Comparison of ENCODE assay signal across 27 cellular contexts in the genomic region with DNA sequence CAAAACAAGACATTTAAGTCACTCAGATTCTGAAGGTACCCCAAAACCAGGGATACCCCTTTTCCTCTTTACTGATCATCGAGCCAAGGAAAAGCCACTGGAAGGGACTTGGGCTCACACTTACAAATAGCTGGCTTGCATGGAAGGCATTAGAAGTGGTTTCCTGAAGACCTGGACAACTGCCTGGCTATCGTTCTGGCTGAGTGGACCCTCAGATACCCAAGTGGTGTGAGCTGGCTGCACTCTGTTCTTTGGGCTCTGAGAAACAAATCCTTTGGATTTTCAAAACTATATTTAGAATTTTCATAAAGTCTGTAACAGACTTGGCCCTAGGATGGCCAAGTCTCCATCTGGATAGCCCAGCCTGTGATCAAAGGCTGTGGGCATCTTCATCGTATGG.
"Had no signal": no experiment of that assay in that cellular context is flagged by ENCODE, and none has a peak within 500 bp of the region (broad histone marks: within the 10 kb centered on the region; RNA-seq: fewer than 3 reads in every experiment).

No MANE protein-coding gene starts in this region.

- H3K27ac ChIP-seq: coronary artery, esophagus squamous epithelium, left ventricle myocardium inferior, lower lobe of right lung, psoas muscle, sigmoid colon, testis, tibial nerve, upper lobe of right lung, uterus had no signal

- H3K36me3 Mint-ChIP-seq: immature natural killer cell; natural killer cell; stimulated activated memory B cell treated with anti-CD40 and anti-IgM and Interleukin-4, amounts not matched to agents 10 μg/mL and 1 μg/mL and 100 μg/mL, for 72 hours had no signal

- H3K9me3 ChIP-seq: esophagus squamous epithelium, left ventricle myocardium inferior, lower lobe of right lung, psoas muscle, sigmoid colon, testis, tibial nerve, upper lobe of right lung, uterus had no signal

- DNase-seq: dermis blood vessel endothelial cell; effector memory CD4-positive, alpha-beta T cell; erythroblast; esophagus squamous epithelium; foreskin melanocyte; hypothalamus; immature natural killer cell; islet precursor cell; kidney glomerular epithelial cell; left colon; left ventricle myocardium inferior; lower lobe of right lung; natural killer cell; nucleus accumbens; posterior cingulate gyrus; psoas muscle; right cardiac atrium; sigmoid colon; stimulated activated CD4-positive, alpha-beta T cell treated with anti-CD3 and anti-CD28 coated beads, Interleukin-4, amount 100 ng/mL, for 4 hours; stimulated activated naive CD8-positive, alpha-beta T cell treated with anti-CD3 and anti-CD28 coated beads, Interleukin-15, Interleukin-2, amounts not matched to agents 100 U/mL and 50 U/mL, for 24 hours; substantia nigra; testis; upper lobe of right lung; uterus had no signal

- H3K9me3 Mint-ChIP-seq: natural killer cell had no signal

- H3K27ac Mint-ChIP-seq: immature natural killer cell; natural killer cell; stimulated activated memory B cell treated with anti-CD40 and anti-IgM and Interleukin-4, amounts not matched to agents 10 μg/mL and 1 μg/mL and 100 μg/mL, for 72 hours had no signal

- H3K27me3 ChIP-seq: esophagus squamous epithelium, sigmoid colon, testis, tibial nerve, upper lobe of right lung, uterus had no signal

- H3K4me3 Mint-ChIP-seq: immature natural killer cell; natural killer cell; stimulated activated memory B cell treated with anti-CD40 and anti-IgM and Interleukin-4, amounts not matched to agents 10 μg/mL and 1 μg/mL and 100 μg/mL, for 72 hours had no signal

- H3K4me1 Mint-ChIP-seq: immature natural killer cell; natural killer cell; stimulated activated memory B cell treated with anti-CD40 and anti-IgM and Interleukin-4, amounts not matched to agents 10 μg/mL and 1 μg/mL and 100 μg/mL, for 72 hours had no signal

- H3K36me3 ChIP-seq: uterus had no signal

- H3K4me1 ChIP-seq: esophagus squamous epithelium, lower lobe of right lung, psoas muscle, sigmoid colon, testis, tibial nerve, upper lobe of right lung, uterus had no signal

- H3K4me3 ChIP-seq: coronary artery, esophagus squamous epithelium, left ventricle myocardium inferior, lower lobe of right lung, psoas muscle, sigmoid colon, testis, tibial nerve, upper lobe of right lung, uterus had no signal
